In genomic region chr20:57819981-57820380, GRCh38 we compare ENCODE assay signal across 20 cellular contexts.
"Had no signal": no experiment of that assay in that cellular context is flagged by ENCODE, and none has a peak within 500 bp of the region (broad histone marks: within the 10 kb centered on the region; RNA-seq: fewer than 3 reads in every experiment).

No MANE protein-coding gene starts in this region.

- ATAC-seq: K562 had no signal

- H3K4me3 Mint-ChIP-seq: IgD-negative memory B cell had no signal

- H3K9me3 ChIP-seq: SJSA1 had no signal

- H3K27ac ChIP-seq: KMS-11, SJSA1, SK-N-MC had no signal

- H3K27ac Mint-ChIP-seq: IgD-negative memory B cell had no signal

- H3K36me3 ChIP-seq: SJSA1 had no signal

- DNase-seq: MV-4-11, NCI-H1048, NCI-H1105 treated with DMSO at 0.1 percent for 48 hours, NCI-H1417 treated with DMSO at 0.1 percent for 48 hours, NCI-H146, NCI-H1694 treated with DMSO at 0.1 percent for 48 hours, NCI-H1930, NCI-H2081, NCI-H2107, NCI-H2227 treated with DMSO at 0.1 percent for 48 hours, NCI-H524, NCI-H526 treated with DMSO at 0.1 percent for 48 hours, NCI-H774, RPMI8226, SHP77 had no signal
